Comparison of ENCODE assay signal across 26 cellular contexts in genomic region chr20:16676895-16677294, GRCh38.
"Had no signal": no experiment of that assay in that cellular context is flagged by ENCODE, and none has a peak within 500 bp of the region (broad histone marks: within the 10 kb centered on the region; RNA-seq: fewer than 3 reads in every experiment).

No MANE protein-coding gene starts in this region.

- ATAC-seq: effector memory CD8-positive, alpha-beta T cell; esophagus mucosa; gastrocnemius medialis; heart right ventricle; left cardiac atrium; left lung; left ventricle myocardium superior; lower lobe of right lung had no signal

- H3K27me3 ChIP-seq: colonic mucosa, esophagus squamous epithelium, gastrocnemius medialis, heart right ventricle, left lung had no signal

- H3K4me1 ChIP-seq: colonic mucosa, esophagus squamous epithelium, gastrocnemius medialis, heart right ventricle, left lung, lower lobe of right lung had no signal

- H3K9me3 ChIP-seq: colonic mucosa, esophagus squamous epithelium, gastrocnemius medialis, lower lobe of right lung had no signal

- H3K9me3 Mint-ChIP-seq: dendritic cell treated with granulocyte-macrophage colony-stimulating factor and Interleukin-4, amounts not matched to agents 40 ng/mL and 50 ng/mL, for 4 days; effector memory CD8-positive, alpha-beta T cell had no signal

- FAIRE-seq: endometrium, islet of Langerhans, keratinocyte had no signal

- H3K36me3 ChIP-seq: colonic mucosa, esophagus squamous epithelium, gastrocnemius medialis, heart right ventricle, left lung, lower lobe of right lung had no signal

- H3K4me3 ChIP-seq: colonic mucosa, esophagus squamous epithelium, gastrocnemius medialis, heart right ventricle, left lung, lower lobe of right lung had no signal

- H3K27ac ChIP-seq: colonic mucosa, epithelial cell of prostate, esophagus squamous epithelium, gastrocnemius medialis, heart right ventricle, left lung, lower lobe of right lung had no signal

- DNase-seq: colonic mucosa; cortex of kidney; effector CD8-positive, alpha-beta T cell; effector memory CD8-positive, alpha-beta T cell; endodermal cell; erythroblast; esophagus squamous epithelium; foreskin fibroblast; foreskin melanocyte; gastrocnemius medialis; glutamatergic neuron; head of caudate nucleus; heart right ventricle; hippocampal formation; left cardiac atrium; left lung; left ventricle myocardium superior; lower lobe of right lung; mesendoderm; midbrain had no signal

- H3K4me3 Mint-ChIP-seq: dendritic cell treated with granulocyte-macrophage colony-stimulating factor and Interleukin-4, amounts not matched to agents 40 ng/mL and 50 ng/mL, for 4 days; effector memory CD8-positive, alpha-beta T cell; endodermal cell had no signal

- H3K27ac Mint-ChIP-seq: dendritic cell treated with granulocyte-macrophage colony-stimulating factor and Interleukin-4, amounts not matched to agents 40 ng/mL and 50 ng/mL, for 4 days; effector memory CD8-positive, alpha-beta T cell; endodermal cell had no signal
